In genomic region chr3:2300938-2301337, GRCh38 we compare ENCODE assay signal across 5 cellular contexts.
"Had no signal": no experiment of that assay in that cellular context is flagged by ENCODE, and none has a peak within 500 bp of the region (broad histone marks: within the 10 kb centered on the region; RNA-seq: fewer than 3 reads in every experiment).

No MANE protein-coding gene starts in this region.

- DNase-seq: H9, HCEC 1CT, IMR-90 had no signal

- H3K4me2 ChIP-seq: GM23338 had no signal

- H2AFZ ChIP-seq: GM23338 had no signal

- H3K4me3 ChIP-seq: GM23338, K562 had no signal

- ATAC-seq: GM23338, K562 had no signal
